Comparison of ENCODE assay signal across 25 cellular contexts in the genomic region with DNA sequence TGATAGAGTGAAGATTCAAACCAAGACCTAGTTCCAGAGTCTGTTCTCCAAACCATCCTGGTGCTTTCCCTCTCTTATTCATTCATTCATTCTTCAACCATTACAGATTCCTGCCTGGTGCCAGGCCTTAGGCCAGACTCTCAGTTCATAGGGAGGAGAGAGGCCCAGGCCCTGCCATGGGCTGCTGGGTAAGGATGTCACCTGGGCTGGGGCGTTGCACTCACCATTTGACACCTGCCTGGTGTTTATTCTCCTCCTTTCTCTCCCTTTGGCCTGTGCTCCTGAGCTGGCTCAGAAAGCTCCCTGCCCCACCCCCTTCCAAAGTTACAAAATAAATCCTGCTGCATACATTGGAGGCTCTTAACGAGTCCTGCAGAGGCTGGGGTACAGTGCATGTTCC.
"Had no signal": no experiment of that assay in that cellular context is flagged by ENCODE, and none has a peak within 500 bp of the region (broad histone marks: within the 10 kb centered on the region; RNA-seq: fewer than 3 reads in every experiment).

No MANE protein-coding gene starts in this region.

- ATAC-seq: left lung; lower lobe of right lung; mucosa of descending colon; naive thymus-derived CD4-positive, alpha-beta T cell; natural killer cell treated with Interleukin-12 subunit alpha and Interleukin-12 subunit beta and Interleukin-15 and Interleukin-18, amount 100 ng/mL, for 72 hours; pancreas; stimulated activated effector memory CD8-positive, alpha-beta T cell treated with anti-CD3 and anti-CD28 coated beads, Interleukin-12 subunit alpha, Interleukin-12 subunit beta, amount 100 ng/mL, for 72 hours had no signal

- H3K9me3 ChIP-seq: lower lobe of right lung, mucosa of descending colon, pancreas, prostate gland, sigmoid colon, uterus had no signal

- H3K4me3 ChIP-seq: left lung, lower lobe of right lung, mucosa of descending colon, pancreas, prostate gland, sigmoid colon, spleen, tibial nerve, uterus had no signal

- H3K27ac Mint-ChIP-seq: naive thymus-derived CD4-positive, alpha-beta T cell; natural killer cell treated with Interleukin-12 subunit alpha and Interleukin-12 subunit beta and Interleukin-15 and Interleukin-18, amount 100 ng/mL, for 72 hours; stimulated activated effector memory CD8-positive, alpha-beta T cell treated with anti-CD3 and anti-CD28 coated beads, Interleukin-12 subunit alpha, Interleukin-12 subunit beta, amount 100 ng/mL, for 72 hours; stimulated activated naive CD8-positive, alpha-beta T cell treated with anti-CD3 and anti-CD28 coated beads, Interleukin-15, Interleukin-2, amounts not matched to agents 100 ng/mL and 50 ng/mL, for 24 hours; type B pancreatic cell had no signal

- H3K4me3 Mint-ChIP-seq: naive thymus-derived CD4-positive, alpha-beta T cell; natural killer cell treated with Interleukin-12 subunit alpha and Interleukin-12 subunit beta and Interleukin-15 and Interleukin-18, amount 100 ng/mL, for 72 hours; stimulated activated effector memory CD8-positive, alpha-beta T cell treated with anti-CD3 and anti-CD28 coated beads, Interleukin-12 subunit alpha, Interleukin-12 subunit beta, amount 100 ng/mL, for 72 hours; stimulated activated naive CD8-positive, alpha-beta T cell treated with anti-CD3 and anti-CD28 coated beads, Interleukin-15, Interleukin-2, amounts not matched to agents 100 ng/mL and 50 ng/mL, for 24 hours; type B pancreatic cell had no signal

- H3K9me3 Mint-ChIP-seq: natural killer cell treated with Interleukin-12 subunit alpha and Interleukin-12 subunit beta and Interleukin-15 and Interleukin-18, amount 100 ng/mL, for 72 hours; stimulated activated effector memory CD8-positive, alpha-beta T cell treated with anti-CD3 and anti-CD28 coated beads, Interleukin-12 subunit alpha, Interleukin-12 subunit beta, amount 100 ng/mL, for 72 hours; stimulated activated naive CD8-positive, alpha-beta T cell treated with anti-CD3 and anti-CD28 coated beads, Interleukin-15, Interleukin-2, amounts not matched to agents 100 ng/mL and 50 ng/mL, for 24 hours; type B pancreatic cell had no signal

- H3K27ac ChIP-seq: left lung, lower lobe of right lung, pancreas, prostate gland, sigmoid colon, spleen, tibial nerve, uterus had no signal

- H3K36me3 Mint-ChIP-seq: naive thymus-derived CD4-positive, alpha-beta T cell; natural killer cell treated with Interleukin-12 subunit alpha and Interleukin-12 subunit beta and Interleukin-15 and Interleukin-18, amount 100 ng/mL, for 72 hours; stimulated activated effector memory CD8-positive, alpha-beta T cell treated with anti-CD3 and anti-CD28 coated beads, Interleukin-12 subunit alpha, Interleukin-12 subunit beta, amount 100 ng/mL, for 72 hours; type B pancreatic cell had no signal

- H3K36me3 ChIP-seq: left lung, lower lobe of right lung, pancreas, prostate gland, sigmoid colon, spleen, tibial nerve, uterus had no signal

- DNase-seq: hippocampal formation; kidney glomerular epithelial cell; left cardiac atrium; left lung; lower lobe of right lung; midbrain; mucosa of descending colon; naive thymus-derived CD4-positive, alpha-beta T cell; pancreas; posterior cingulate gyrus; retina; right cardiac atrium; sigmoid colon; small intestine; spleen; stimulated activated CD4-positive, alpha-beta T cell treated with anti-CD3 and anti-CD28 coated beads, Interleukin-4, amount 100 ng/mL, for 24 hours; stimulated activated naive CD4-positive, alpha-beta T cell; substantia nigra; uterus had no signal

- H3K4me1 Mint-ChIP-seq: stimulated activated effector memory CD8-positive, alpha-beta T cell treated with anti-CD3 and anti-CD28 coated beads, Interleukin-12 subunit alpha, Interleukin-12 subunit beta, amount 100 ng/mL, for 72 hours had no signal

- H3K27me3 ChIP-seq: sigmoid colon, tibial nerve, uterus had no signal

- H3K4me1 ChIP-seq: left lung, lower lobe of right lung, pancreas, prostate gland, sigmoid colon, spleen, tibial nerve, uterus had no signal
